In the genomic region with DNA sequence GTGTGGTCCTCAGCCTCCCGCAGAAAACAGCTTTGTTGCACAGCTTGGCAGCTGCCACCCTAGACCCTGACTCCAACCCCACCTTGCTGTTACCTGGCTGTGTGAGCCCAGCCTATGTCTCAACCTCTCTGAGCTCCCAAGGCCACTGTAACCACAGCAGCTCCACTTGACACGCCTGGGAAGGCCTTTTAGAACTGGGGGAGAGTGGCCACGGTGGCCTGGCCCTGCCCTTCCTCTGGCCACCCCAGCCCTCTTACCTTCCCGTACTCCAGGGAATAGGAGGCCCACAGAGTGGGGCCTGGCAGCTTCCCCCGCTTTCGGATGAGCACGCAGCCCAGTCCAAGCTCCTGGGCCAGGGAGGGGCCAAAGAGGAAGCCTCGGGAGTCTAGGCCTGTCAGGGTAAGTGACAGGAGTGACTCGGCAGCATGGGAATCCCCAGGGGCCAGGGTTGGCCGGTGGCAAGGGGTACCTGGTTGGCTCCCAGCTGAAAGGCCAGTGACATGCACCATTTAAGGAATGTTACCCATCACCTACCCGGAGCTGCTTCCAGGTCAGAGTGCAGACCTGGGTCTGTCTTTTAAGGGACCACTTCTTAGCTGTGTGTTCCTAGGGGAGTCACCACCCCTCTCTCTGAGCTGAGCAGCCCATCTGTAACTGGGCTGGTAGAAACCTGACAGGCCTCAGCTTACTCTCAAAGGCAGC, we compare ENCODE assay signal across 8 cellular contexts. TPM values are rescaled to one million over a fixed set of nuclear protein-coding genes. Genes with fewer than 3 reads are reported as not detected.
DNase-seq lines count a peak whose midpoint lies in the region; ATAC-seq, FAIRE-seq and TF ChIP-seq lines count a peak whose summit lies in the region.

No MANE protein-coding gene starts in this region.

- no peaks in the 10 kb centered on the region for H3K9me3 ChIP-seq in effector memory CD4-positive, alpha-beta T cell (ENCODE audit: control insufficient read depth, low read length)
- H3K9me3 ChIP-seq in pancreas: no peaks in the 10 kb centered on the region

- peaks cover 14% of the 10 kb centered on the region for H3K36me3 ChIP-seq in effector memory CD4-positive, alpha-beta T cell (ENCODE audit: control insufficient read depth, insufficient read depth, low read length)
- H3K36me3 ChIP-seq in pancreas: no peaks in the 10 kb centered on the region

- H3K4me3 ChIP-seq in effector memory CD4-positive, alpha-beta T cell (ENCODE audit: insufficient read depth, low read depth, low read length, poor library complexity, severe bottlenecking): peak overlapping the region; percentile 94
- H3K4me3 ChIP-seq in pancreas: peak overlapping the region in 3 of 4 donors; percentile 73 to 100 (median 82)

- no peak for FAIRE-seq in pancreas (lab: Jason Lieb, UNC)

- WGBS in pancreas, 2 donors: 40 to 41% methylated on average over 11 of the region's 11 CpGs

- H3K4me1 ChIP-seq in effector memory CD4-positive, alpha-beta T cell (ENCODE audit: control insufficient read depth, insufficient read depth, low read length, poor library complexity, severe bottlenecking): peaks cover 20% of the 10 kb centered on the region
- peaks cover 0 to 12% (median 11%) of the 10 kb centered on the region in 3 donors for H3K4me1 ChIP-seq in pancreas

- H3K27ac ChIP-seq in RWPE1: peak overlapping the region; percentile 98
- H3K27ac ChIP-seq in effector memory CD4-positive, alpha-beta T cell (ENCODE audit: insufficient read depth, low read length, poor library complexity, severe bottlenecking): peak overlapping the region; percentile 77
- H3K27ac ChIP-seq in pancreas: no peak overlapping the region

- ATAC-seq in pancreas (no peak), GM18520 (IDR thresholded peaks at IDR 0.05; ENCODE audit: unreplicated experiment) (no peak), GM21529 (IDR thresholded peaks at IDR 0.05; ENCODE audit: unreplicated experiment) (no peak), esophagus mucosa (no peak)

- TF ChIP-seq CTCF in RWPE1 (conservative IDR thresholded peaks at IDR 0.05; ENCODE audit: low read depth): no peak
- TF ChIP-seq CTCF in pancreas (IDR thresholded peaks at IDR 0.05): no peak

- H3K27me3 ChIP-seq in effector memory CD4-positive, alpha-beta T cell (replicated peaks; ENCODE audit: control insufficient read depth, insufficient read depth, low read length, poor library complexity, severe bottlenecking): no peaks in the 10 kb centered on the region
- H3K27me3 ChIP-seq in pancreas: no peaks in the 10 kb centered on the region

- intact Hi-C loops in pancreas (cut with DNase I): loop anchor here in 1 of 3 donors (10.0 kb wide), 1 partner anchor 364 kb away; a partner anchor contains a TSS

- DNase-seq in SIG-M5 treated with dmso at 0.1 percent for 504 hours (lab: John Stamatoyannopoulos, UW; ENCODE audit: unreplicated experiment) (peak; percentile 63), SIG-M5 (lab: John Stamatoyannopoulos, UW) (no peak), RWPE1 (ENCODE audit: low spot score) (peak; percentile 19), pancreas (peak in 4 of 6 donors; percentile 37 to 81 (median 47))
- no peak for DNase-seq in effector memory CD4-positive, alpha-beta T cell

- CTCF ChIA-PET in RWPE1 (lab: Yijun Ruan, JAX): interaction anchor here (0.6 to 2.0 kb wide), 5 partner anchors 42 to 406 kb away, joined by 4 to 10 read pairs (median 4); no protein-coding TSS in a partner anchor

- POLR2A ChIA-PET in RWPE1 (lab: Yijun Ruan, JAX; ENCODE audit: low non-redundant PET): interaction anchor here (0.6 kb wide), 1 partner anchor 431 kb away, joined by 4 read pairs; no protein-coding TSS in a partner anchor

RNA-seq across cellular contexts. Expression of a gene that starts 1.4 kb away (rescaled TPM):
- total RNA-seq in pancreas (10 to 100 TPM; 38.8 to 85.4 (median 61.6) TPM), esophagus mucosa (207 TPM)
- polyA plus RNA-seq in pancreas: 10 to 100 TPM; 82.7 to 88.2 TPM

RNA-seq across cellular contexts. Expression of a gene that starts 6.7 kb away (rescaled TPM):
- total RNA-seq in pancreas: 1 to 10 TPM in 4 of 6 donors, under 1 TPM in 2; 0.12 to 1.8 (median 1.4) TPM
- polyA plus RNA-seq in pancreas: under 1 TPM; 0.30 to 0.35 TPM
- 21.6 TPM for total RNA-seq in esophagus mucosa

RNA-seq across cellular contexts. Expression of a gene that starts 25.3 kb away (rescaled TPM):
- 10 to 100 TPM; 16.3 to 72.0 (median 23.9) TPM for total RNA-seq in pancreas
- 100 to 1,000 TPM; 189 to 255 TPM for polyA plus RNA-seq in pancreas
- 64.7 TPM for total RNA-seq in esophagus mucosa

RNA-seq across cellular contexts. Expression of a gene that starts 46.4 kb away (rescaled TPM):
- total RNA-seq in pancreas: 10 to 100 TPM in 2 of 6 donors, 1 to 10 TPM in 4; 5.7 to 19.2 (median 7.2) TPM
- 10 to 100 TPM; 18.0 to 26.1 TPM for polyA plus RNA-seq in pancreas
- 17.0 TPM for total RNA-seq in esophagus mucosa

RNA-seq across cellular contexts. Expression of a gene that starts 46.6 kb away (rescaled TPM):
- 10 to 100 TPM; 16.0 to 35.5 (median 23.0) TPM for total RNA-seq in pancreas
- polyA plus RNA-seq in pancreas: 10 to 100 TPM; 49.2 to 55.2 TPM
- 61.0 TPM for total RNA-seq in esophagus mucosa

Comparison
In these comparisons a context has a peak if more than half of its experiments do, and no peak if none do; other contexts are left out.
1. DNase-seq: peak in SIG-M5 treated with dmso at 0.1 percent for 504 hours (single experiment), RWPE1 (single experiment) and pancreas (4 of 6); none in SIG-M5 (single experiment) and effector memory CD4-positive, alpha-beta T cell (0 of 3).
2. H3K27ac ChIP-seq: peak in RWPE1 (single experiment) and effector memory CD4-positive, alpha-beta T cell (single experiment); none in pancreas (0 of 4).